ENCODE assay signal across 23 cellular contexts in genomic region chr13:73832203-73832602, GRCh38.
DNase-seq lines count a peak whose midpoint lies in the region; ATAC-seq, FAIRE-seq and TF ChIP-seq lines count a peak whose summit lies in the region.
"Had no signal": no experiment of that assay in that cellular context is flagged by ENCODE, and none has a peak within 500 bp of the region (broad histone marks: within the 10 kb centered on the region; RNA-seq: fewer than 3 reads in every experiment).

No MANE protein-coding gene starts in this region.

- H3K27me3 Mint-ChIP-seq in astrocyte (ENCODE audit: low read depth, unreplicated experiment) (no peaks in the 10 kb centered on the region), mesothelial cell of epicardium (ENCODE audit: low read depth) (no peaks in the 10 kb centered on the region)
- H3K27me3 Mint-ChIP-seq: CD4-positive, alpha-beta memory T cell had no signal

- no peak overlapping the region for H2AFZ ChIP-seq in astrocyte (ENCODE audit: low read depth, low read length)
- H2AFZ ChIP-seq: parathyroid adenoma had no signal

- H3K27me3 ChIP-seq in astrocyte (ENCODE audit: insufficient read depth, low read length), result no peaks in the 10 kb centered on the region
- H3K27me3 ChIP-seq: upper lobe of left lung had no signal

- H3K27ac ChIP-seq in HEK293 (ENCODE audit: extremely low read depth, low read depth, low read length) (no peak overlapping the region), astrocyte (ENCODE audit: low read depth, low read length) (no peak overlapping the region)
- H3K27ac ChIP-seq: parathyroid adenoma, skin epidermis, upper lobe of left lung had no signal

- H3K4me3 Mint-ChIP-seq in astrocyte (ENCODE audit: unreplicated experiment), result no peak overlapping the region
- H3K4me3 Mint-ChIP-seq in mesothelial cell of epicardium, result no peak overlapping the region
- H3K4me3 Mint-ChIP-seq: stimulated activated effector memory CD8-positive, alpha-beta T cell treated with anti-CD3 and anti-CD28 coated beads, Interleukin-12 subunit alpha, Interleukin-12 subunit beta, amount 100 ng/mL, for 72 hours; T-helper 2 cell treated with Interferon-gamma antibody and Interleukin-4, amounts not matched to agents 5 μg/mL and 100 μg/mL, for 36 hours had no signal

- CTCF ChIA-PET in HEK293 (lab: Yijun Ruan, JAX), result no interaction called here

- H3K36me3 Mint-ChIP-seq in astrocyte (ENCODE audit: low read depth, unreplicated experiment) (no peaks in the 10 kb centered on the region), mesothelial cell of epicardium (no peaks in the 10 kb centered on the region)
- H3K36me3 Mint-ChIP-seq: stimulated activated effector memory CD8-positive, alpha-beta T cell treated with anti-CD3 and anti-CD28 coated beads, Interleukin-12 subunit alpha, Interleukin-12 subunit beta, amount 100 ng/mL, for 72 hours had no signal

- H3K9me3 Mint-ChIP-seq in astrocyte (ENCODE audit: unreplicated experiment) (no peaks in the 10 kb centered on the region), mesothelial cell of epicardium (no peaks in the 10 kb centered on the region)
- H3K9me3 Mint-ChIP-seq: CD4-positive, alpha-beta memory T cell; stimulated activated effector memory CD8-positive, alpha-beta T cell treated with anti-CD3 and anti-CD28 coated beads, Interleukin-12 subunit alpha, Interleukin-12 subunit beta, amount 100 ng/mL, for 72 hours; T-helper 2 cell treated with Interferon-gamma antibody and Interleukin-4, amounts not matched to agents 5 μg/mL and 100 μg/mL, for 36 hours had no signal

- peak overlapping the region; percentile 89 for H3K27ac Mint-ChIP-seq in astrocyte (ENCODE audit: unreplicated experiment)
- H3K27ac Mint-ChIP-seq in mesothelial cell of epicardium, result peak overlapping the region; percentile 61
- H3K27ac Mint-ChIP-seq: stimulated activated effector memory CD8-positive, alpha-beta T cell treated with anti-CD3 and anti-CD28 coated beads, Interleukin-12 subunit alpha, Interleukin-12 subunit beta, amount 100 ng/mL, for 72 hours; T-helper 2 cell treated with Interferon-gamma antibody and Interleukin-4, amounts not matched to agents 5 μg/mL and 100 μg/mL, for 36 hours had no signal

- peaks cover 22% of the 10 kb centered on the region for H4K20me1 ChIP-seq in astrocyte (ENCODE audit: insufficient read depth, low read length)

- FAIRE-seq in astrocyte (lab: Jason Lieb, UNC), result no peak
- FAIRE-seq: A204.1, islet of Langerhans had no signal

- peaks cover 26% of the 10 kb centered on the region for H3K79me2 ChIP-seq in astrocyte (ENCODE audit: insufficient read depth, low read length)
- H3K79me2 ChIP-seq: parathyroid adenoma had no signal

- TF ChIP-seq CTCF in HEK293 (tag by site-specific recombination; IDR thresholded peaks at IDR 0.05) (no peak), astrocyte (IDR thresholded peaks at IDR 0.05; ENCODE audit: insufficient read depth, low read depth, low read length) (no peak), mesothelial cell of epicardium (IDR thresholded peaks at IDR 0.05; ENCODE audit: unreplicated experiment) (no peak), GM10266 (IDR thresholded peaks at IDR 0.05; ENCODE audit: control insufficient read depth, insufficient read depth, low read depth, missing control alignments) (no peak)

- peaks cover 30% of the 10 kb centered on the region for H3K4me1 Mint-ChIP-seq in astrocyte (ENCODE audit: low read depth, unreplicated experiment)
- peaks cover 21% of the 10 kb centered on the region for H3K4me1 Mint-ChIP-seq in mesothelial cell of epicardium

- H3K9me3 ChIP-seq in HEK293 (ENCODE audit: control insufficient read depth, insufficient read depth, low read depth, low read length) (no peaks in the 10 kb centered on the region), astrocyte (ENCODE audit: insufficient read depth, low read depth, low read length) (no peaks in the 10 kb centered on the region)
- H3K9me3 ChIP-seq: upper lobe of left lung had no signal

- H3K4me1 ChIP-seq in HEK293 (ENCODE audit: control insufficient read depth, insufficient read depth, low read length), result no peaks in the 10 kb centered on the region
- peaks cover 6% of the 10 kb centered on the region for H3K4me1 ChIP-seq in astrocyte (ENCODE audit: insufficient read depth, low read length)
- H3K4me1 ChIP-seq: parathyroid adenoma, upper lobe of left lung had no signal

- ATAC-seq in HG03108 (IDR thresholded peaks at IDR 0.05; ENCODE audit: unreplicated experiment), result no peak
- ATAC-seq: activated CD4-positive, CD25-positive, alpha-beta regulatory T cell treated with anti-CD3 and anti-CD28 coated beads, Interleukin-2, amount 50 U/mL, for 24 hours; Right ventricle myocardium inferior; stimulated activated effector memory CD8-positive, alpha-beta T cell treated with anti-CD3 and anti-CD28 coated beads, Interleukin-12 subunit alpha, Interleukin-12 subunit beta, amount 100 ng/mL, for 72 hours had no signal

- POLR2A ChIA-PET in HEK293 (lab: Yijun Ruan, JAX), result no interaction called here

- H3K36me3 ChIP-seq in HEK293 (ENCODE audit: control insufficient read depth in 2 of 2, insufficient read depth in 1 of 2, low read length in 2 of 2) (no peaks in the 10 kb centered on the region), astrocyte (ENCODE audit: insufficient read depth, low read length) (no peaks in the 10 kb centered on the region)
- H3K36me3 ChIP-seq: upper lobe of left lung had no signal

- no peak overlapping the region for H3K4me3 ChIP-seq in HEK293 (ENCODE audit: low read depth, low read length)
- H3K4me3 ChIP-seq in astrocyte (ENCODE audit: insufficient read depth, low read depth, low read length), result no peak overlapping the region
- H3K4me3 ChIP-seq: skin epidermis, upper lobe of left lung had no signal

- DNase-seq in NCI-H1417 (lab: John Stamatoyannopoulos, UW) (peak in 2 of 3 experiments; percentile 12 to 46), NCI-H1417 treated with DMSO at 0.1 percent for 48 hours (lab: John Stamatoyannopoulos, UW) (no peak), astrocyte (ENCODE audit: low read depth) (no peak), mesothelial cell of epicardium (ENCODE audit: low spot score in 2 of 2, unreplicated experiment in 2 of 2) (no peak), GM10266 (ENCODE audit: extremely low spot score) (no peak), T-helper 2 cell (no peak)
- DNase-seq: amygdala; CD4-positive, alpha-beta memory T cell; cortex of kidney; GOT3; midbrain; NCI-H2227 treated with DMSO at 0.1 percent for 48 hours; upper lobe of left lung had no signal

- peak overlapping the region; percentile 15 for H3K9ac ChIP-seq in astrocyte (ENCODE audit: low read length)
- H3K9ac ChIP-seq: parathyroid adenoma had no signal

- peak overlapping the region; percentile 19 for H3K4me2 ChIP-seq in astrocyte (ENCODE audit: low read length)

TF ChIP-seq in HEK293, 187 proteins besides CTCF, POLR2A, EP300 and RAD21:
- TF ChIP-seq PBX3 (CRISPR knock-in tag; IDR thresholded peaks at IDR 0.05) (no peak), ZNF639 (tag by site-specific recombination; IDR thresholded peaks at IDR 0.05) (no peak), OVOL3 (tag by site-specific recombination; IDR thresholded peaks at IDR 0.05) (no peak), ZNF146 (tag by site-specific recombination; IDR thresholded peaks at IDR 0.05) (no peak), MZF1 (tag by site-specific recombination; IDR thresholded peaks at IDR 0.05; ENCODE audit: borderline replicate concordance) (peak; percentile 15; the same call in 1 of the 2 replicates), EGR2 (tag by site-specific recombination; IDR thresholded peaks at IDR 0.05; ENCODE audit: low read depth) (peak; percentile 59), ZNF423 (tag by site-specific recombination; IDR thresholded peaks at IDR 0.05) (no peak), ZNF660 (tag by site-specific recombination; IDR thresholded peaks at IDR 0.05) (no peak), BCL11B (tag by site-specific recombination; IDR thresholded peaks at IDR 0.05; ENCODE audit: low read depth) (no peak), GLI4 (tag by site-specific recombination; IDR thresholded peaks at IDR 0.05) (no peak), ZNF785 (tag by site-specific recombination; IDR thresholded peaks at IDR 0.05) (no peak), TRIM28 (IDR thresholded peaks at IDR 0.05; ENCODE audit: borderline replicate concordance, low read length) (peak; percentile 30; the same call in 1 of the 2 replicates), SP7 (tag by site-specific recombination; IDR thresholded peaks at IDR 0.05) (peak; percentile 48; the same call in 1 of the 2 replicates), FEZF1 (tag by site-specific recombination; IDR thresholded peaks at IDR 0.05) (0 out of 2 replicates have a peak, but pooled peaks have one; percentile 14), ZFHX2 (tag by site-specific recombination; conservative IDR thresholded peaks at IDR 0.05) (peak; percentile 69)

Comparison
In these comparisons a context has a peak if more than half of its experiments do, and no peak if none do; other contexts are left out.
1. DNase-seq: peak in NCI-H1417 (2 of 3); none in NCI-H1417 treated with DMSO at 0.1 percent for 48 hours (single experiment), astrocyte (single experiment), mesothelial cell of epicardium (0 of 2), GM10266 (single experiment) and T-helper 2 cell (0 of 5).